15 cellular contexts compared by ENCODE assay signal in the genomic region with DNA sequence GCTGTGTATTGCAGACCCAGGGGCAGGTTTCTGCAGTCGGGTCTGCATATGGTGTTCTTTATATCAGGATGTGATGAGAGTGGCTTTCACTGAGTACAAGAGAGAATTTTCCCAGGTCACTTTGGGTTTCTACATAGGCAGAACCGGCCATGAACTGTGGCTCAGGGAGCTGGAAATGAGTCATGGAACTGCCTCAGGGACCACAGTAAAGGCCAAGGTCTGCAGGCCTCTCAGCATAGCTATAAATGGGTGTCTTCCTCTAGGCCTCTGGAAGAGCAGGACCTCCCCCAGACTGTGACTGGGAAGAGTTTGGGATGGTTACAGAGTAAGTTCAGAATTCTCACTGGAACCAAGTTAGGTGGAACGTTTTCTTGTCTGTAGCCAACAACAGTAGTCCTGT. TPM values are rescaled to one million over a fixed set of nuclear protein-coding genes. Genes with fewer than 3 reads are reported as not detected.
DNase-seq lines count a peak whose midpoint lies in the region; ATAC-seq and TF ChIP-seq lines count a peak whose summit lies in the region.
"Had no signal": no experiment of that assay in that cellular context is flagged by ENCODE, and none has a peak within 500 bp of the region (broad histone marks: within the 10 kb centered on the region; RNA-seq: fewer than 3 reads in every experiment).

No MANE protein-coding gene starts in this region.

- peaks cover 4% of the 10 kb centered on the region; the same call in 1 of the 2 replicates for H3K9me3 ChIP-seq in PC-3 (ENCODE audit: low read length)

- DNase-seq in Daoy (ENCODE audit: low read depth) (peak; percentile 16), ELF-1 (ENCODE audit: low read depth, low spot score) (peak; percentile 45), PC-3 (peak; percentile 10), islet precursor cell (peak; percentile 68), GM13976 (ENCODE audit: low spot score) (no peak), SHP77 (lab: John Stamatoyannopoulos, UW) (no peak), foreskin keratinocyte (no peak), pons (ENCODE audit: low spot score) (no peak)
- DNase-seq: 8988T; Calu3; CD8-positive, alpha-beta T cell; DMS79 treated with DMSO at 0.1 percent for 48 hours; H9 had no signal

- H3K9me2 ChIP-seq in PC-3 (replicated peaks; ENCODE audit: low read length): no peaks in the 10 kb centered on the region

- H3K27ac ChIP-seq in PC-3 (ENCODE audit: low read length): no peak overlapping the region
- H3K27ac ChIP-seq in foreskin keratinocyte: no peak overlapping the region
- H3K27ac ChIP-seq: BLaER1 had no signal

- no peaks in the 10 kb centered on the region for H4K20me1 ChIP-seq in PC-3 (ENCODE audit: low read length)
- H4K20me1 ChIP-seq: BLaER1 had no signal

- H3K27me3 ChIP-seq in PC-3 (ENCODE audit: low read length): no peaks in the 10 kb centered on the region
- no peaks in the 10 kb centered on the region for H3K27me3 ChIP-seq in foreskin keratinocyte
- H3K27me3 ChIP-seq: BLaER1 had no signal

- no TSS peak for BruUV-seq in PC-3 (replicated peaks; lab: Mats Ljungman, UMichigan)

- H2AFZ ChIP-seq in PC-3 (ENCODE audit: low read length): no peak overlapping the region

- H3K36me3 ChIP-seq in PC-3 (ENCODE audit: low read depth, low read length): peaks cover 22% of the 10 kb centered on the region; the same call in 1 of the 2 replicates
- H3K36me3 ChIP-seq: BLaER1 had no signal

- H3K9ac ChIP-seq in PC-3 (ENCODE audit: low read length): no peak overlapping the region
- H3K9ac ChIP-seq: BLaER1 had no signal

- POLR2A ChIA-PET in PC-3 (lab: Charles Lee; ENCODE audit: unreplicated experiment): no interaction called here

- no peak overlapping the region for H3K4me2 ChIP-seq in PC-3 (ENCODE audit: low read length)
- H3K4me2 ChIP-seq: BLaER1 had no signal

- TF ChIP-seq CTCF in PC-3 (conservative IDR thresholded peaks at IDR 0.05; ENCODE audit: low read depth, low read length) (no peak), GM13976 (IDR thresholded peaks at IDR 0.05; ENCODE audit: borderline replicate concordance, control extremely low read depth, extremely low read depth, insufficient read depth, missing control alignments) (no peak), foreskin keratinocyte (conservative IDR thresholded peaks at IDR 0.05) (no peak)

- ATAC-seq in PC-3: no peak
- ATAC-seq in foreskin keratinocyte: no peak
- ATAC-seq: CD8-positive, alpha-beta T cell; GM12878 had no signal

- CTCF ChIA-PET in PC-3 (lab: Charles Lee): no interaction called here

- in situ Hi-C loops in GM13976 (cut with MboI; ENCODE audit: low sequenced_read_pairs, unreplicated experiment): no loop called here

- no peaks in the 10 kb centered on the region for H3F3A ChIP-seq in PC-3 (ENCODE audit: low read length, unreplicated experiment)

- H3K4me3 ChIP-seq in PC-3 (ENCODE audit: low read length): no peak overlapping the region
- H3K4me3 ChIP-seq: BLaER1, GM12878 had no signal

- intact Hi-C loops in PC-3 (cut with micrococcal nuclease): no loop called here

- H3K4me1 ChIP-seq in PC-3 (ENCODE audit: insufficient read depth, low read length): no peaks in the 10 kb centered on the region
- H3K4me1 ChIP-seq in foreskin keratinocyte: no peaks in the 10 kb centered on the region
- H3K4me1 ChIP-seq: BLaER1 had no signal

- no peaks in the 10 kb centered on the region for H3K79me2 ChIP-seq in PC-3 (ENCODE audit: low read length)

RNA-seq across cellular contexts. Expression of a gene that starts 51.8 kb away (rescaled TPM):
- total RNA-seq in Daoy (2014; rRNA removed; shearing (Covaris generic)): 1.9 and 2.2 TPM in 2 replicates
- total RNA-seq in PC-3 (2014; rRNA removed) (2.5 and 2.6 TPM in 2 replicates), foreskin keratinocyte (1.4 and 1.7 TPM in 2 replicates)
- 0.34 and 0.42 TPM in 2 replicates for polyA plus RNA-seq in foreskin keratinocyte

Comparison
In these comparisons a context has a peak if more than half of its experiments do, and no peak if none do; other contexts are left out.
1. DNase-seq: peak in Daoy (single experiment), ELF-1 (single experiment), PC-3 (single experiment) and islet precursor cell (single experiment); none in GM13976 (single experiment), SHP77 (0 of 2), foreskin keratinocyte (0 of 2) and pons (single experiment).